Comparison of ENCODE assay signal across 8 cellular contexts in the genomic region with DNA sequence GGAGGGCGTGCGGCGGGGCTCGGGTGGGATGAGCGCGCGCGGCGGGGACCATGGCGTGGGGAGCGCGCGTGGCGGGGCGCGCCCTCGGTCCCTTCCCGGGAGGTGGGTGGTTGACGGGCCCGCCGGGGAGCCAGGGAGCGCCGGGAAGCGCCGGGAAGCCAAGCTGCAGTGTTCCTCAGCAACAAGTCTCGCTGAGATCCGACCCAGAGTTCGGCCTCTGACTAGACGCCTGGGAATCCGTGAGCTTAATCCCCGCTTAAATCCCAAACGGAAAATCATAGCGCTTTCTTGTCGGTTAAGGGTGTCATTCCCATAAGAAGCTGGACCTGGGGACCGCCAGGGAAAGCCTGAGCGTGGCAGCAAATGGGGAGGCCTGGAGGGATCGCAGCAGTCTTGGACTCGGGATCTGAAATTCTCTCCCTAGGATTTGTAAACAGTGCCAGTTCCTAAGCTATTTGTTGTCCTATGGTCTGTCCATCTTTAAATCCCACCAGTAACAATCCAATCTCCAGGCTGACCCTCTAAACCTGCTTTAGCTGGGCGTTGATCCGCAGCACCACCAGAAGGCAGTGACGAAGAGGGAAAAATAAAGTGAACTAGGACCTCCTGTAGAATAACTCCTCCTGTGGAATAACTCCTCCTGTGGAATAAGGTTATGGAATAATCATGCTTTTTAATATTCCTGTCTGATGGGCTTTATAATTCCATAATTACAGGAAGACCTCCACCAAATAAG. TPM values are rescaled to one million over a fixed set of nuclear protein-coding genes. Genes with fewer than 3 reads are reported as not detected.
DNase-seq lines count a peak whose midpoint lies in the region; ATAC-seq and TF ChIP-seq lines count a peak whose summit lies in the region.

No MANE protein-coding gene starts in this region.

- H3K36me3 Mint-ChIP-seq in activated CD8-positive, alpha-beta T cell treated with anti-CD3 and anti-CD28 coated beads, Interleukin-2, amount 10 ng/mL, durations not matched to agents 7 days and 5 days (ENCODE audit: low read depth) = no peaks in the 10 kb centered on the region

- H3K9me3 Mint-ChIP-seq in activated CD8-positive, alpha-beta T cell treated with anti-CD3 and anti-CD28 coated beads, Interleukin-2, amount 10 ng/mL, durations not matched to agents 7 days and 5 days (ENCODE audit: insufficient read depth) = no peaks in the 10 kb centered on the region

- H3K27me3 ChIP-seq in ovary = no peaks in the 10 kb centered on the region

- no peak for DNase-seq in Right ventricle myocardium inferior (ENCODE audit: missing footprints)
- DNase-seq in cardiac septum (ENCODE audit: low spot score) = no peak
- peak; percentile 71 for DNase-seq in LHCN-M2 (ENCODE audit: low read depth)
- no peak for DNase-seq in activated CD8-positive, alpha-beta T cell treated with anti-CD3 and anti-CD28 coated beads, Interleukin-2, amount 10 ng/mL, durations not matched to agents 7 days and 5 days
- DNase-seq in Right ventricle myocardium superior = no peak
- DNase-seq in ovary = no peak
- DNase-seq in GM20000 (ENCODE audit: low spot score) = no peak

- TF ChIP-seq CTCF in ovary (IDR thresholded peaks at IDR 0.05) = no peak
- TF ChIP-seq CTCF in GM20000 (IDR thresholded peaks at IDR 0.05; ENCODE audit: extremely low read depth, missing control alignments) = no peak

- TF ChIP-seq POLR2A in ovary (IDR thresholded peaks at IDR 0.05) = no peak

- 1% methylated on average over 18 to 41 of the region's 41 CpGs for WGBS in ovary, 3 donors

- intact Hi-C loops in Right ventricle myocardium inferior (cut with DNase I) = loop anchor here (5.0 kb wide), 4 partner anchors 43 to 248 kb away; partner anchors contain the start of gene RFX7
- intact Hi-C loops in cardiac septum (cut with DNase I) = loop anchor here (5.0 kb wide), 3 partner anchors 58 to 253 kb away; no protein-coding TSS in a partner anchor
- intact Hi-C loops in Right ventricle myocardium superior (cut with DNase I) = no loop called here
- intact Hi-C loops in ovary (cut with DNase I) = loop anchor here in 1 of 4 donors (10.0 kb wide), 1 partner anchor 251 kb away; the partner anchor contains the start of gene RFX7

- no peaks in the 10 kb centered on the region for H3K36me3 ChIP-seq in ovary

- CTCF ChIA-PET in activated CD8-positive, alpha-beta T cell treated with anti-CD3 and anti-CD28 coated beads, Interleukin-2, amount 10 ng/mL, durations not matched to agents 7 days and 5 days (lab: Charles Lee) = interaction anchor here (0.7 to 3.5 kb wide), 4 partner anchors 44 to 188 kb away, joined by 3 to 14 read pairs (median 4); no protein-coding TSS in a partner anchor

- H3K27ac Mint-ChIP-seq in activated CD8-positive, alpha-beta T cell treated with anti-CD3 and anti-CD28 coated beads, Interleukin-2, amount 10 ng/mL, durations not matched to agents 7 days and 5 days = no peak overlapping the region

- ATAC-seq in Right ventricle myocardium inferior = peak; percentile 9
- ATAC-seq in activated CD8-positive, alpha-beta T cell treated with anti-CD3 and anti-CD28 coated beads, Interleukin-2, amount 10 ng/mL, durations not matched to agents 7 days and 5 days = no peak
- ATAC-seq in Right ventricle myocardium superior (ENCODE audit: poor library complexity) = peak; percentile 19
- no peak for ATAC-seq in HG02623 (IDR thresholded peaks at IDR 0.05; ENCODE audit: unreplicated experiment)

- POLR2A ChIA-PET in activated CD8-positive, alpha-beta T cell treated with anti-CD3 and anti-CD28 coated beads, Interleukin-2, amount 10 ng/mL, durations not matched to agents 7 days and 5 days (lab: Charles Lee) = no interaction called here

- peak overlapping the region; percentile 63 for H3K4me3 Mint-ChIP-seq in activated CD8-positive, alpha-beta T cell treated with anti-CD3 and anti-CD28 coated beads, Interleukin-2, amount 10 ng/mL, durations not matched to agents 7 days and 5 days

- H3K27me3 Mint-ChIP-seq in activated CD8-positive, alpha-beta T cell treated with anti-CD3 and anti-CD28 coated beads, Interleukin-2, amount 10 ng/mL, durations not matched to agents 7 days and 5 days (ENCODE audit: low read depth) = peaks cover 39% of the 10 kb centered on the region

- H3K4me1 ChIP-seq in ovary (ENCODE audit: insufficient read depth) = no peaks in the 10 kb centered on the region

- no peaks in the 10 kb centered on the region for H3K9me3 ChIP-seq in ovary

- H3K4me3 ChIP-seq in ovary = peak overlapping the region; percentile 96

- TF ChIP-seq EP300 in ovary (IDR thresholded peaks at IDR 0.05) = no peak

- peaks cover 9% of the 10 kb centered on the region for H3K4me1 Mint-ChIP-seq in activated CD8-positive, alpha-beta T cell treated with anti-CD3 and anti-CD28 coated beads, Interleukin-2, amount 10 ng/mL, durations not matched to agents 7 days and 5 days (ENCODE audit: low read depth)

- peak overlapping the region; percentile 70 to 87 for H3K27ac ChIP-seq in ovary

RNA-seq across cellular contexts. Expression of gene NEDD4, which starts 0.6 kb away (rescaled TPM):
- total RNA-seq in Right ventricle myocardium inferior (9.7 TPM), cardiac septum (10.5 TPM), LHCN-M2 (2014; rRNA removed) (80.0 and 82.5 TPM in 2 replicates), Right ventricle myocardium superior (8.1 TPM), ovary (10 to 100 TPM in 5 of 7 donors, 1 to 10 TPM in 2; 7.1 to 12.6 (median 11.0) TPM)
- polyA plus RNA-seq in LHCN-M2 (2012) = 20.6 TPM
- 1 to 10 TPM; 5.7 to 6.2 TPM for total RNA-seq in activated CD8-positive, alpha-beta T cell treated with anti-CD3 and anti-CD28 coated beads, Interleukin-2, amount 10 ng/mL, durations not matched to agents 7 days and 5 days
- 1 to 10 TPM; 3.8 to 8.7 TPM for polyA plus RNA-seq in ovary

Comparison
In these comparisons a context has a peak if more than half of its experiments do, and no peak if none do; other contexts are left out.
1. ATAC-seq: peak in Right ventricle myocardium inferior (single experiment) and Right ventricle myocardium superior (single experiment); none in activated CD8-positive, alpha-beta T cell treated with anti-CD3 and anti-CD28 coated beads, Interleukin-2, amount 10 ng/mL, durations not matched to agents 7 days and 5 days (single experiment) and HG02623 (single experiment).